Comparison of ENCODE assay signal across 8 cellular contexts in the genomic region with DNA sequence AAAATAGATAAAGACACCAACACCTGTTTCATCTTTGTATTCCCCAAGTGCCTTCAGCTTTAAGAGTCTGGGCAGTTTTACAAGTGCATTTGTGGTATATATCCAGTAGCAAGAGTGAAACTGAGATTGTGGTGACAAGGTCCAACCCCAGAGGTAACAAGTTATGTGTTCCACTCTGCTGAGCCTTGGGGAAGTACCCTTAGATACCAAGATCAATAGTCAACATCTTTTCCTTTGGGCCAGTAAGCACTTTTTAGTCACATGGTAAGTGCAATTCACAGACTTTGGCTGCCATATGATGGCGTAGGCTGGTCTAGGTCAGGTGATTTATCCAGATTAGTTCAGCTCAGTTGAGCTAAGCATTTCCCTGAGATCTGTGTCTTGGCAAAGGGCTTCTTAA. TPM values are rescaled to one million over a fixed set of nuclear protein-coding genes. Genes with fewer than 3 reads are reported as not detected.
DNase-seq lines count a peak whose midpoint lies in the region; ATAC-seq and TF ChIP-seq lines count a peak whose summit lies in the region.
"Not testable (repeated sequence)": the region's sequence is repeated elsewhere in the genome, so short reads cannot be mapped to it uniquely, and the experiment has no call there.

No MANE protein-coding gene starts in this region.

- TF ChIP-seq CTCF in CD8-positive, alpha-beta T cell (IDR thresholded peaks at IDR 0.05); heart right ventricle (IDR thresholded peaks at IDR 0.05): not testable (repeated sequence)

- CTCF ChIA-PET in CD8-positive, alpha-beta T cell (lab: Charles Lee) = interaction anchor here (0.7 kb wide), 1 partner anchor 1894 kb away, joined by 3 read pairs; no protein-coding TSS in a partner anchor

- H3K9me3 ChIP-seq in CD8-positive, alpha-beta T cell (ENCODE audit: low read length); heart right ventricle: not testable (repeated sequence)

- H3K4me3 ChIP-seq in CD8-positive, alpha-beta T cell (ENCODE audit: low read depth, low read length); heart right ventricle: not testable (repeated sequence)

- ATAC-seq in CD8-positive, alpha-beta T cell = peak; percentile 40
- ATAC-seq in GM18909 (IDR thresholded peaks at IDR 0.05; ENCODE audit: poor library complexity, unreplicated experiment) (peak; percentile 94), GM21717 (IDR thresholded peaks at IDR 0.05; ENCODE audit: unreplicated experiment) (peak; percentile 90), HG03097 (IDR thresholded peaks at IDR 0.05; ENCODE audit: low FRiP score, unreplicated experiment) (peak; percentile 75), heart right ventricle (peak in 7 of 8 donors; percentile 33 to 78 (median 66)), sciatic nerve (peak; percentile 68)
- ATAC-seq in activated T-helper 17 cell treated with anti-CD3 and anti-CD28 coated beads, Interleukin-2, amount 50 U/mL, for 72 hours (replicated peaks) = peak; percentile 94

- not testable (repeated sequence) for H3K27ac Mint-ChIP-seq in CD8-positive, alpha-beta T cell
- H3K27ac Mint-ChIP-seq in activated T-helper 17 cell treated with anti-CD3 and anti-CD28 coated beads, Interleukin-2, amount 50 U/mL, for 72 hours = peak overlapping the region; percentile 86

- not testable (repeated sequence) for H3K4me1 Mint-ChIP-seq in CD8-positive, alpha-beta T cell (ENCODE audit: low read depth); activated T-helper 17 cell treated with anti-CD3 and anti-CD28 coated beads, Interleukin-2, amount 50 U/mL, for 72 hours

- intact Hi-C loops in CD8-positive, alpha-beta T cell (cut with DNase I, micrococcal nuclease); heart right ventricle (cut with DNase I); sciatic nerve (cut with DNase I): not testable (repeated sequence)

- WGBS in heart right ventricle, 2 donors = 26 to 48% methylated on average over 1 of the region's 1 CpG

- POLR2A ChIA-PET in CD8-positive, alpha-beta T cell (lab: Charles Lee) = interaction anchor here (0.9 kb wide), 1 partner anchor 1258 kb away, joined by 4 read pairs; a partner anchor contains a TSS

- H3K36me3 ChIP-seq in CD8-positive, alpha-beta T cell (ENCODE audit: insufficient read depth, low read length); heart right ventricle: not testable (repeated sequence)

- H3K9me3 Mint-ChIP-seq in CD8-positive, alpha-beta T cell; activated T-helper 17 cell treated with anti-CD3 and anti-CD28 coated beads, Interleukin-2, amount 50 U/mL, for 72 hours: not testable (repeated sequence)

- H3K27me3 ChIP-seq in CD8-positive, alpha-beta T cell (ENCODE audit: insufficient read depth, low read length); heart right ventricle: not testable (repeated sequence)

- H3K4me1 ChIP-seq in CD8-positive, alpha-beta T cell (ENCODE audit: insufficient read depth, low read length) = not testable (repeated sequence)
- peaks cover 0 to 23% (median 0%) of the 10 kb centered on the region in 9 donors for H3K4me1 ChIP-seq in heart right ventricle

- not testable (repeated sequence) for H3K27me3 Mint-ChIP-seq in CD8-positive, alpha-beta T cell (ENCODE audit: low read depth); activated T-helper 17 cell treated with anti-CD3 and anti-CD28 coated beads, Interleukin-2, amount 50 U/mL, for 72 hours

- H3K36me3 Mint-ChIP-seq in CD8-positive, alpha-beta T cell; activated T-helper 17 cell treated with anti-CD3 and anti-CD28 coated beads, Interleukin-2, amount 50 U/mL, for 72 hours (ENCODE audit: low read depth): not testable (repeated sequence)

- H3K27ac ChIP-seq in CD8-positive, alpha-beta T cell (ENCODE audit: low read depth, low read length) = not testable (repeated sequence)
- H3K27ac ChIP-seq in heart right ventricle = peak overlapping the region in 1 of 10 donors; percentile 73

- DNase-seq in CD8-positive, alpha-beta T cell = peak in 1 of 7 experiments; percentile 18
- peak; percentile 66 for DNase-seq in NCI-H82 (lab: John Stamatoyannopoulos, UW)
- not testable (repeated sequence) for DNase-seq in heart right ventricle; sciatic nerve (ENCODE audit: low spot score)

- H3K4me3 Mint-ChIP-seq in CD8-positive, alpha-beta T cell = not testable (repeated sequence)
- peak overlapping the region; percentile 36 for H3K4me3 Mint-ChIP-seq in activated T-helper 17 cell treated with anti-CD3 and anti-CD28 coated beads, Interleukin-2, amount 50 U/mL, for 72 hours

RNA-seq across cellular contexts. Expression of a gene that starts 19.8 kb away (rescaled TPM):
- 1 to 10 TPM; 2.4 to 3.4 TPM for total RNA-seq in CD8-positive, alpha-beta T cell
- 10 to 100 TPM in 1 of 2 donors, 1 to 10 TPM in 1; 3.6 to 16.5 TPM for total RNA-seq in activated T-helper 17 cell treated with anti-CD3 and anti-CD28 coated beads, Interleukin-2, amount 50 U/mL, for 72 hours
- total RNA-seq in heart right ventricle = 100 to 1,000 TPM in 5 of 10 donors, 10 to 100 TPM in 5; 82.2 to 211 (median 103) TPM
- 100 to 1,000 TPM in 1 of 2 donors, 10 to 100 TPM in 1; 92.4 to 125 TPM for polyA plus RNA-seq in heart right ventricle
- 118 TPM for total RNA-seq in sciatic nerve

RNA-seq across cellular contexts. Expression of a gene that starts 25.9 kb away (rescaled TPM):
- total RNA-seq in CD8-positive, alpha-beta T cell = 1 to 10 TPM; 4.5 to 5.9 TPM
- 10 to 100 TPM; 18.8 to 19.5 TPM for total RNA-seq in activated T-helper 17 cell treated with anti-CD3 and anti-CD28 coated beads, Interleukin-2, amount 50 U/mL, for 72 hours
- 10 to 100 TPM; 18.5 to 25.5 (median 21.9) TPM for total RNA-seq in heart right ventricle
- 10 to 100 TPM; 18.6 to 27.7 TPM for polyA plus RNA-seq in heart right ventricle
- total RNA-seq in sciatic nerve = 32.5 TPM

Comparison
In these comparisons a context has a peak if more than half of its experiments do, and no peak if none do; other contexts are left out.
1. ATAC-seq: peak in every context shown above with its lines; median percentile 94 in GM18909; 94 in activated T-helper 17 cell treated with anti-CD3 and anti-CD28 coated beads, Interleukin-2, amount 50 U/mL, for 72 hours; 90 in GM21717; 75 in HG03097; 68 in sciatic nerve; 66 in heart right ventricle; 40 in CD8-positive, alpha-beta T cell.